12 cellular contexts compared by ENCODE assay signal in the genomic region with DNA sequence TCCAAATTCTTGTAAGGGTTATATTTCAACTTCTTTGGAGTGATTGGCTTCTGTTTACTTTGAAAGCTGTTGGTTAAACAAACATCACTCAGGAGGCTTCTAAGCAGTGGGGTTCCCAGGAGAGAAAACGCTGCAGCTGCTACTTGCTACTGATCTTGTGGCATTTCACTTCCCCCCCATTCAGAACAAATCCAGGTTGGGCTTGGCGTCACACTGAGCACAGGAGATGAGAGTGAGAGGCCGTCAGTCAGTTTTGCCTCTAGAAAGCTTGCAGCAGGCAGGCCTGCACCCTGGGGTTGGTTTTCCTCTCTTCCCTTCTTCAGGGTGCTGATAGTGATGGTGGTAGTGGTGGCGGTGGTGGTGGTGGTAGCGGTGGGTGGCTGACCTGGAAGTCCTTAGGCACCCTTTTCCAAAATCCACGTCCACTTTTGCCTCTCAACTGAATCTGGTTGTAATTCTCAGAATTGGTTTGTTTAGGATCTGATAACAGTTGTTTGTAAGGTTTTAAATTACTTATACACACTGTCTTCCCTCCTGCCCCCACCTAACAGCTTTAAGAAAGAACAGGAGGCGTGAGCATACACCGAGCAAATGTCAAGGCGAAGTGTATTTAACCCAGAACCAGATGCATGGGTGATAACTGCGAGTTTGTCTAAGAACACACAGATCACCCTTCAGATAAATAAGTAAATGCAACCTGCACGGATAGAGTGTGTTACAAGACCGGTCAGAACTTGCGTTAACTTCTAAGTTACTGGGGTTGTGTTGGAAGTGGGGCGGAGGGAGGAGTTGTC. TPM values are rescaled to one million over a fixed set of nuclear protein-coding genes. Genes with fewer than 3 reads are reported as not detected.
A peak's percentile ranks its signal among the peaks of the same experiment; 100 is the strongest.
DNase-seq lines count a peak whose midpoint lies in the region; ATAC-seq and TF ChIP-seq lines count a peak whose summit lies in the region.
"Had no signal": no experiment of that assay in that cellular context is flagged by ENCODE, and none has a peak within 500 bp of the region (broad histone marks: within the 10 kb centered on the region; RNA-seq: fewer than 3 reads in every experiment).

No MANE protein-coding gene starts in this region.

- peak overlapping the region; percentile 8 for H3K4me3 Mint-ChIP-seq in activated T-cell treated with anti-CD3 and anti-CD28 coated beads, Interleukin-2, amount 50 U/mL, for 24 hours
- H3K4me3 Mint-ChIP-seq in endothelial cell (ENCODE audit: unreplicated experiment): peak overlapping the region; percentile 29
- no peak overlapping the region for H3K4me3 Mint-ChIP-seq in stimulated activated naive B cell treated with anti-CD40 and anti-IgM and Interleukin-4, amounts not matched to agents 10 μg/mL and 1 μg/mL and 100 μg/mL, for 72 hours
- H3K4me3 Mint-ChIP-seq: activated CD4-positive, alpha-beta T cell treated with anti-CD3 and anti-CD28 coated beads, Interleukin-2, amount 10 ng/mL, durations not matched to agents 7 days and 5 days had no signal

- intact Hi-C loops in left ventricle myocardium superior (cut with micrococcal nuclease): no loop called here

- H3K27me3 Mint-ChIP-seq in activated T-cell treated with anti-CD3 and anti-CD28 coated beads, Interleukin-2, amount 50 U/mL, for 24 hours: peaks cover 90% of the 10 kb centered on the region
- H3K27me3 Mint-ChIP-seq in endothelial cell (ENCODE audit: unreplicated experiment): peaks cover 26% of the 10 kb centered on the region
- peaks cover 84 to 96% of the 10 kb centered on the region in 2 donors for H3K27me3 Mint-ChIP-seq in stimulated activated naive B cell treated with anti-CD40 and anti-IgM and Interleukin-4, amounts not matched to agents 10 μg/mL and 1 μg/mL and 100 μg/mL, for 72 hours

- H3K27me3 ChIP-seq in BE2C: no peaks in the 10 kb centered on the region

- peaks cover 12% of the 10 kb centered on the region for H3K4me1 ChIP-seq in BE2C

- H3K27ac Mint-ChIP-seq in activated T-cell treated with anti-CD3 and anti-CD28 coated beads, Interleukin-2, amount 50 U/mL, for 24 hours: no peak overlapping the region
- H3K27ac Mint-ChIP-seq in endothelial cell (ENCODE audit: unreplicated experiment): no peak overlapping the region
- H3K27ac Mint-ChIP-seq in stimulated activated naive B cell treated with anti-CD40 and anti-IgM and Interleukin-4, amounts not matched to agents 10 μg/mL and 1 μg/mL and 100 μg/mL, for 72 hours: peak overlapping the region; percentile 25
- H3K27ac Mint-ChIP-seq: activated CD4-positive, alpha-beta T cell treated with anti-CD3 and anti-CD28 coated beads, Interleukin-2, amount 10 ng/mL, durations not matched to agents 7 days and 5 days; activated naive CD4-positive, alpha-beta T cell treated with anti-CD3 and anti-CD28 coated beads, Interleukin-2, amount 50 U/mL, for 72 hours had no signal

- DNase-seq in activated T-cell treated with anti-CD3 and anti-CD28 coated beads, Interleukin-2, amount 50 U/mL, for 24 hours: no peak
- DNase-seq in activated T-cell treated with anti-CD3 and anti-CD28 coated beads for 4 hours (no peak), NCI-H2171 (lab: John Stamatoyannopoulos, UW) (peak; percentile 72), endothelial cell (ENCODE audit: low spot score) (no peak), BE2C (no peak), left ventricle myocardium superior (no peak)
- DNase-seq in stimulated activated naive B cell treated with anti-CD40 and anti-IgM and Interleukin-4, amounts not matched to agents 10 μg/mL and 1 μg/mL and 100 μg/mL, for 72 hours: no peak
- DNase-seq: activated CD4-positive, alpha-beta T cell treated with anti-CD3 and anti-CD28 coated beads, Interleukin-2, amount 10 ng/mL, durations not matched to agents 7 days and 5 days; MV-4-11; stimulated activated naive CD4-positive, alpha-beta T cell treated with Interleukin-2 at 50 U/mL for 16 hours had no signal

- H3K9me3 Mint-ChIP-seq in activated T-cell treated with anti-CD3 and anti-CD28 coated beads, Interleukin-2, amount 50 U/mL, for 24 hours: peaks cover under 1% of the 10 kb centered on the region
- H3K9me3 Mint-ChIP-seq in endothelial cell (ENCODE audit: unreplicated experiment): no peaks in the 10 kb centered on the region
- H3K9me3 Mint-ChIP-seq in stimulated activated naive B cell treated with anti-CD40 and anti-IgM and Interleukin-4, amounts not matched to agents 10 μg/mL and 1 μg/mL and 100 μg/mL, for 72 hours: peaks cover 7 to 13% of the 10 kb centered on the region in 2 donors
- H3K9me3 Mint-ChIP-seq: activated CD4-positive, alpha-beta T cell treated with anti-CD3 and anti-CD28 coated beads, Interleukin-2, amount 10 ng/mL, durations not matched to agents 7 days and 5 days had no signal

- H3K36me3 ChIP-seq in BE2C: no peaks in the 10 kb centered on the region

- H3K4me1 Mint-ChIP-seq in activated T-cell treated with anti-CD3 and anti-CD28 coated beads, Interleukin-2, amount 50 U/mL, for 24 hours (ENCODE audit: low read depth): peaks cover 54% of the 10 kb centered on the region
- peaks cover 65% of the 10 kb centered on the region for H3K4me1 Mint-ChIP-seq in endothelial cell (ENCODE audit: unreplicated experiment)
- H3K4me1 Mint-ChIP-seq in stimulated activated naive B cell treated with anti-CD40 and anti-IgM and Interleukin-4, amounts not matched to agents 10 μg/mL and 1 μg/mL and 100 μg/mL, for 72 hours: peaks cover 21 to 32% of the 10 kb centered on the region in 2 donors

- H3K36me3 Mint-ChIP-seq in activated T-cell treated with anti-CD3 and anti-CD28 coated beads, Interleukin-2, amount 50 U/mL, for 24 hours (ENCODE audit: low read depth): peaks cover 2% of the 10 kb centered on the region
- peaks cover 5% of the 10 kb centered on the region for H3K36me3 Mint-ChIP-seq in endothelial cell (ENCODE audit: low read depth, unreplicated experiment)
- H3K36me3 Mint-ChIP-seq in stimulated activated naive B cell treated with anti-CD40 and anti-IgM and Interleukin-4, amounts not matched to agents 10 μg/mL and 1 μg/mL and 100 μg/mL, for 72 hours: peaks cover 4 to 24% of the 10 kb centered on the region in 2 donors

- H3K9me3 ChIP-seq in BE2C: no peaks in the 10 kb centered on the region

- TF ChIP-seq CTCF in endothelial cell (IDR thresholded peaks at IDR 0.05; ENCODE audit: unreplicated experiment): no peak
- TF ChIP-seq CTCF in BE2C (IDR thresholded peaks at IDR 0.05; ENCODE audit: low read depth, low read length): no peak

- no peak for ATAC-seq in stimulated activated naive B cell treated with anti-CD40 and anti-IgM and Interleukin-4, amounts not matched to agents 10 μg/mL and 1 μg/mL and 100 μg/mL, for 72 hours (replicated peaks)
- ATAC-seq in left ventricle myocardium superior (no peak), GM21528 (IDR thresholded peaks at IDR 0.05; ENCODE audit: low FRiP score, unreplicated experiment) (no peak)

- no peak overlapping the region for H3K4me3 ChIP-seq in BE2C (ENCODE audit: low read depth, low read length)

RNA-seq across cellular contexts. Expression of a gene that starts 3.2 kb away (rescaled TPM):
- total RNA-seq in endothelial cell (ENCODE audit: unreplicated experiment) (7.2 TPM), left ventricle myocardium superior (95.0 TPM)
- polyA plus RNA-seq in BE2C (2012; ENCODE audit: insufficient read depth, insufficient read length, low read depth): 43.1 TPM

Comparison
In these comparisons a context has a peak if more than half of its experiments do, and no peak if none do; other contexts are left out.
1. H3K4me3 Mint-ChIP-seq: peak in activated T-cell treated with anti-CD3 and anti-CD28 coated beads, Interleukin-2, amount 50 U/mL, for 24 hours (single experiment) and endothelial cell (single experiment); none in stimulated activated naive B cell treated with anti-CD40 and anti-IgM and Interleukin-4, amounts not matched to agents 10 μg/mL and 1 μg/mL and 100 μg/mL, for 72 hours (0 of 2).
2. RNA of a gene that starts 3.2 kb away (total RNA-seq): 95.0 TPM in left ventricle myocardium superior (single experiment); 7.2 TPM in endothelial cell (single experiment); every median in the first group is over 10 times any median in the second.